Comparison of ENCODE assay signal across 8 cellular contexts in genomic region chr20:49888341-49889244, GRCh38. TPM values are rescaled to one million over a fixed set of nuclear protein-coding genes. Genes with fewer than 3 reads are reported as not detected.
DNase-seq lines count a peak whose midpoint lies in the region; ATAC-seq, FAIRE-seq and TF ChIP-seq lines count a peak whose summit lies in the region.

No MANE protein-coding gene starts in this region.

- no peak overlapping the region for H2AFZ ChIP-seq in keratinocyte (ENCODE audit: control insufficient read depth, low read length)

- no peak overlapping the region for H3K4me2 ChIP-seq in keratinocyte (ENCODE audit: control insufficient read depth, extremely low read depth, insufficient read depth, low read depth, low read length)

- peak; percentile 67 for FAIRE-seq in keratinocyte (lab: Jason Lieb, UNC)

- no peaks in the 10 kb centered on the region for H3K27me3 ChIP-seq in keratinocyte (ENCODE audit: control insufficient read depth, extremely low read depth, insufficient read depth, low read length)

- CTCF ChIA-PET in WTC11 (lab: Charles Lee): interaction anchor here (0.5 to 6.2 kb wide), 36 partner anchors 11 to 406 kb away, joined by 3 to 110 read pairs (median 4); partner anchors contain the start of genes KCNB1, SLC9A8 and SPATA2

- H3K27me3 Mint-ChIP-seq in WTC11 (ENCODE audit: low read depth): no peaks in the 10 kb centered on the region

- no peak overlapping the region for H3K27ac ChIP-seq in keratinocyte (ENCODE audit: control insufficient read depth, insufficient read depth, low read length)

- peaks cover 37% of the 10 kb centered on the region for H3K4me1 Mint-ChIP-seq in WTC11

- POLR2A ChIA-PET in WTC11 (lab: Charles Lee): interaction anchor here (0.6 to 1.0 kb wide), 3 partner anchors 10 to 278 kb away, joined by 3 read pairs; no protein-coding TSS in a partner anchor

- no peak overlapping the region for H3K9ac ChIP-seq in keratinocyte (ENCODE audit: control insufficient read depth, extremely low read depth, insufficient read depth, low read length)

- no peak overlapping the region for H3K4me3 Mint-ChIP-seq in WTC11

- dilution Hi-C loops in keratinocyte (cut with MboI; ENCODE audit: extremely low pct_ligation_motif_present, low sequenced_read_pairs): no loop called here

- DNase-seq in NCI-H510A treated with DMSO at 0.1 percent for 48 hours (lab: John Stamatoyannopoulos, UW) (peak; percentile 71), NCI-H510A (lab: John Stamatoyannopoulos, UW) (no peak), NCI-H2171 treated with DMSO at 0.1 percent for 48 hours (lab: John Stamatoyannopoulos, UW) (peak; percentile 85), WTC11 (ENCODE audit: low spot score) (peak; percentile 89), cardiac fibroblast (ENCODE audit: low read depth in 2 of 2) (peak; percentile 65 to 66), keratinocyte (ENCODE audit: low read depth, low spot score) (no peak)
- DNase-seq in stimulated activated CD4-positive, alpha-beta T cell treated with anti-CD3 and anti-CD28 coated beads, Interleukin-1b, Interleukin-23, amount 100 ng/mL, for 24 hours (ENCODE audit: low read depth in 4 of 4, low spot score in 1 of 4): peak in 3 of 4 experiments; percentile 30 to 46 (median 41)

- ATAC-seq in WTC11 (peak; percentile 83), HG03378 (IDR thresholded peaks at IDR 0.05; ENCODE audit: unreplicated experiment) (no peak)

- H3K4me3 ChIP-seq in cardiac fibroblast (replicated peaks in 1 of 2; ENCODE audit: low read depth in 2 of 2, low read length in 2 of 2): no peak overlapping the region
- no peak overlapping the region for H3K4me3 ChIP-seq in keratinocyte (ENCODE audit: control insufficient read depth in 2 of 3, extremely low read depth in 1 of 3, insufficient read depth in 2 of 3, low read depth in 1 of 3, low read length in 3 of 3)

- peaks cover 9 to 12% of the 10 kb centered on the region in 2 experiments for H3K36me3 ChIP-seq in keratinocyte (ENCODE audit: control insufficient read depth in 2 of 2, extremely low read depth in 1 of 2, insufficient read depth in 2 of 2, low read length in 2 of 2)

- H3K36me3 Mint-ChIP-seq in WTC11: no peaks in the 10 kb centered on the region

- H3K79me2 ChIP-seq in keratinocyte (ENCODE audit: control insufficient read depth, insufficient read depth, low read length): no peaks in the 10 kb centered on the region

- no peaks in the 10 kb centered on the region for H3K4me1 ChIP-seq in keratinocyte (ENCODE audit: control insufficient read depth, extremely low read depth, insufficient read depth, low read length)

- no peaks in the 10 kb centered on the region for H3K9me3 ChIP-seq in keratinocyte (ENCODE audit: control insufficient read depth, low read depth, low read length)

- TF ChIP-seq CTCF in WTC11 (IDR thresholded peaks at IDR 0.05) (peak; percentile 84), cardiac fibroblast (IDR thresholded peaks at IDR 0.05; ENCODE audit: low read depth, low read length) (peak; percentile 88), keratinocyte (optimal IDR thresholded peaks at IDR 0.05 in 1 of 3, IDR thresholded peaks at IDR 0.05 in 1 of 3, conservative IDR thresholded peaks at IDR 0.05 in 1 of 3; ENCODE audit: extremely low read depth in 1 of 3, insufficient read depth in 2 of 3, low read length in 3 of 3) (peak; percentile 66 to 91 (median 86))

- H3K27ac Mint-ChIP-seq in WTC11: peak overlapping the region; percentile 90

- no peaks in the 10 kb centered on the region for H4K20me1 ChIP-seq in keratinocyte (ENCODE audit: control insufficient read depth, extremely low read depth, insufficient read depth, low read length)

- no peaks in the 10 kb centered on the region for H3K9me3 Mint-ChIP-seq in WTC11

- no peaks in the 10 kb centered on the region for H3K9me1 ChIP-seq in keratinocyte (ENCODE audit: control insufficient read depth, extremely low read depth, insufficient read depth, low read length)

TF ChIP-seq in WTC11, 78 proteins besides CTCF, POLR2A, EP300 and RAD21:
- TF ChIP-seq IRF2 (CRISPR knock-in tag; IDR thresholded peaks at IDR 0.05; ENCODE audit: borderline replicate concordance, low read depth) (no peak), ZNF317 (CRISPR knock-in tag; IDR thresholded peaks at IDR 0.05; ENCODE audit: borderline replicate concordance, low read depth) (no peak), ZNF232 (CRISPR knock-in tag; IDR thresholded peaks at IDR 0.05) (0 out of 2 replicates have a peak, but pooled peaks have one; percentile 55), TEAD4 (CRISPR knock-in tag; IDR thresholded peaks at IDR 0.05) (no peak), JUN (CRISPR knock-in tag; IDR thresholded peaks at IDR 0.05) (no peak), SMAD4 (CRISPR knock-in tag; IDR thresholded peaks at IDR 0.05) (no peak), ETV6 (CRISPR knock-in tag; IDR thresholded peaks at IDR 0.05) (peak; percentile 52; the same call in 1 of the 2 replicates)

RNA-seq across cellular contexts. Expression of gene SPATA2, which starts 26.7 kb away (rescaled TPM):
- total RNA-seq in WTC11 (2021): 10.1 to 11.3 TPM (median 11.3 TPM) in 3 replicates
- 2.8 to 5.2 TPM (median 3.2 TPM) in 3 replicates for polyA plus RNA-seq in keratinocyte
- polyA plus RNA-seq in keratinocyte (2011; ENCODE audit: low read depth): 1.5 TPM
- 3.7 and 4.1 TPM in 2 replicates for polyA plus RNA-seq in keratinocyte (2011; cell fraction: cytosol; rRNA removed)
- 4.4 and 5.1 TPM in 2 replicates for polyA plus RNA-seq in keratinocyte (2011; cell fraction: nucleus; rRNA removed)
- polyA plus RNA-seq in keratinocyte (2012; ENCODE audit: low replicate concordance): 3.9 and 5.2 TPM in 2 replicates
- 2.5 to 8.9 TPM (median 4.1 TPM) in 3 replicates for polyA minus RNA-seq in keratinocyte
- 4.2 TPM for polyA minus RNA-seq in keratinocyte (2011; cell fraction: cytosol; rRNA and poly(A)+ RNA removed)
- polyA minus RNA-seq in keratinocyte (2011; cell fraction: nucleus; rRNA and poly(A)+ RNA removed): 3.5 and 3.8 TPM in 2 replicates

RNA-seq across cellular contexts. Expression of gene RNF114, which starts 47.6 kb away (rescaled TPM):
- total RNA-seq in WTC11 (2021): 86.6 to 91.6 TPM (median 88.1 TPM) in 3 replicates
- 41.0 to 61.2 TPM (median 58.4 TPM) in 3 replicates for polyA plus RNA-seq in keratinocyte
- 26.6 TPM for polyA plus RNA-seq in keratinocyte (2011; ENCODE audit: low read depth)
- 44.0 and 51.7 TPM in 2 replicates for polyA plus RNA-seq in keratinocyte (2011; cell fraction: cytosol; rRNA removed)
- polyA plus RNA-seq in keratinocyte (2011; cell fraction: nucleus; rRNA removed): 53.4 and 56.8 TPM in 2 replicates
- polyA plus RNA-seq in keratinocyte (2012; ENCODE audit: low replicate concordance): 39.7 and 52.4 TPM in 2 replicates
- polyA minus RNA-seq in keratinocyte: 30.7 to 49.3 TPM (median 32.4 TPM) in 3 replicates
- polyA minus RNA-seq in keratinocyte (2011; cell fraction: cytosol; rRNA and poly(A)+ RNA removed): 56.6 TPM
- 16.2 and 25.1 TPM in 2 replicates for polyA minus RNA-seq in keratinocyte (2011; cell fraction: nucleus; rRNA and poly(A)+ RNA removed)

Comparison
In these comparisons a context has a peak if more than half of its experiments do, and no peak if none do; other contexts are left out.
1. DNase-seq: peak in NCI-H510A treated with DMSO at 0.1 percent for 48 hours (single experiment), NCI-H2171 treated with DMSO at 0.1 percent for 48 hours (single experiment), WTC11 (single experiment), cardiac fibroblast (2 of 2) and stimulated activated CD4-positive, alpha-beta T cell treated with anti-CD3 and anti-CD28 coated beads, Interleukin-1b, Interleukin-23, amount 100 ng/mL, for 24 hours (3 of 4); none in NCI-H510A (single experiment) and keratinocyte (single experiment).
2. Peak in every context shown above with its lines, with median percentiles within 50 percentile points of each other: CTCF ChIP-seq.